In the genomic region with DNA sequence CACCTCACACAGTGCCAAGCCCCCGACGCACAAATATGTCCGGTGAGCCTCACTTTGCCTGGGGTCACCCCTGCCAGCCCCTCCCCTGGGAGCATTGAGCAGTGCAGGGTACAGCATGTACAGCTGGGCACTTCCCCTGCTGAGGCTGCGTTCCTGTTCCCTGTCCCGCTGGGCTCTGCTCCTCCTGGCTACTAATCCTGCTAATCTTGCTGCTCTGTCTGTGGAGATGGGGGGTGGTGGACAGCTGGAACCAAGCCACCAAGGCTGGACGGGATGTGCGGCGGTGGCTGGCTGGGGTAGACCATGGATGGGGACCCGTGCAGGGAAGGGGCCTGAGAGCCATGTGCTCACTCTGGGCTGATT, we compare ENCODE assay signal across 2 cellular contexts.
TF ChIP-seq lines count a peak whose summit lies in the region.

No MANE protein-coding gene starts in this region.

TF ChIP-seq in Ishikawa, 13 proteins besides CTCF, POLR2A, EP300 and RAD21:
- TF ChIP-seq, protein P1, sequence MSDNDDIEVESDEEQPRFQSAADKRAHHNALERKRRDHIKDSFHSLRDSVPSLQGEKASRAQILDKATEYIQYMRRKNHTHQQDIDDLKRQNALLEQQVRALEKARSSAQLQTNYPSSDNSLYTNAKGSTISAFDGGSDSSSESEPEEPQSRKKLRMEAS (IDR thresholded peaks at IDR 0.05), result no peak
- TF ChIP-seq EGR1 (IDR thresholded peaks at IDR 0.05), result no peak
- TF ChIP-seq ZBTB7A (IDR thresholded peaks at IDR 0.05; ENCODE audit: low read depth), result no peak
- peak; percentile 70; the same call in 1 of the 2 replicates for TF ChIP-seq TCF12 (IDR thresholded peaks at IDR 0.05; ENCODE audit: low read depth)
- TF ChIP-seq CEBPB (IDR thresholded peaks at IDR 0.05), result no peak
- TF ChIP-seq CREB1 (IDR thresholded peaks at IDR 0.05; ENCODE audit: low read depth), result no peak
- TF ChIP-seq, protein P2, sequence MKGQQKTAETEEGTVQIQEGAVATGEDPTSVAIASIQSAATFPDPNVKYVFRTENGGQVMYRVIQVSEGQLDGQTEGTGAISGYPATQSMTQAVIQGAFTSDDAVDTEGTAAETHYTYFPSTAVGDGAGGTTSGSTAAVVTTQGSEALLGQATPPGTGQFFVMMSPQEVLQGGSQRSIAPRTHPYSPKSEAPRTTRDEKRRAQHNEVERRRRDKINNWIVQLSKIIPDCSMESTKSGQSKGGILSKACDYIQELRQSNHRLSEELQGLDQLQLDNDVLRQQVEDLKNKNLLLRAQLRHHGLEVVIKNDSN (IDR thresholded peaks at IDR 0.05), result no peak
- TF ChIP-seq, protein P3, sequence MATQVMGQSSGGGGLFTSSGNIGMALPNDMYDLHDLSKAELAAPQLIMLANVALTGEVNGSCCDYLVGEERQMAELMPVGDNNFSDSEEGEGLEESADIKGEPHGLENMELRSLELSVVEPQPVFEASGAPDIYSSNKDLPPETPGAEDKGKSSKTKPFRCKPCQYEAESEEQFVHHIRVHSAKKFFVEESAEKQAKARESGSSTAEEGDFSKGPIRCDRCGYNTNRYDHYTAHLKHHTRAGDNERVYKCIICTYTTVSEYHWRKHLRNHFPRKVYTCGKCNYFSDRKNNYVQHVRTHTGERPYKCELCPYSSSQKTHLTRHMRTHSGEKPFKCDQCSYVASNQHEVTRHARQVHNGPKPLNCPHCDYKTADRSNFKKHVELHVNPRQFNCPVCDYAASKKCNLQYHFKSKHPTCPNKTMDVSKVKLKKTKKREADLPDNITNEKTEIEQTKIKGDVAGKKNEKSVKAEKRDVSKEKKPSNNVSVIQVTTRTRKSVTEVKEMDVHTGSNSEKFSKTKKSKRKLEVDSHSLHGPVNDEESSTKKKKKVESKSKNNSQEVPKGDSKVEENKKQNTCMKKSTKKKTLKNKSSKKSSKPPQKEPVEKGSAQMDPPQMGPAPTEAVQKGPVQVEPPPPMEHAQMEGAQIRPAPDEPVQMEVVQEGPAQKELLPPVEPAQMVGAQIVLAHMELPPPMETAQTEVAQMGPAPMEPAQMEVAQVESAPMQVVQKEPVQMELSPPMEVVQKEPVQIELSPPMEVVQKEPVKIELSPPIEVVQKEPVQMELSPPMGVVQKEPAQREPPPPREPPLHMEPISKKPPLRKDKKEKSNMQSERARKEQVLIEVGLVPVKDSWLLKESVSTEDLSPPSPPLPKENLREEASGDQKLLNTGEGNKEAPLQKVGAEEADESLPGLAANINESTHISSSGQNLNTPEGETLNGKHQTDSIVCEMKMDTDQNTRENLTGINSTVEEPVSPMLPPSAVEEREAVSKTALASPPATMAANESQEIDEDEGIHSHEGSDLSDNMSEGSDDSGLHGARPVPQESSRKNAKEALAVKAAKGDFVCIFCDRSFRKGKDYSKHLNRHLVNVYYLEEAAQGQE (IDR thresholded peaks at IDR 0.05; ENCODE audit: low read depth), result no peak
- 0 out of 2 replicates have a peak, but pooled peaks have one; percentile 38 for TF ChIP-seq NFIC (IDR thresholded peaks at IDR 0.05)

TF ChIP-seq in endothelial cell of umbilical vein, 7 proteins besides CTCF, POLR2A, EP300 and RAD21:
- no peak for TF ChIP-seq EZH2 (IDR thresholded peaks at IDR 0.05; ENCODE audit: borderline replicate concordance, low read depth, low read length, severe bottlenecking)
- no peak for TF ChIP-seq JUN (IDR thresholded peaks at IDR 0.05; ENCODE audit: borderline replicate concordance, insufficient read depth, insufficient read length, low read depth)
